1 cellular context compared by ENCODE assay signal in genomic region chr17:77959926-77960521, GRCh38.
TF ChIP-seq lines count a peak whose summit lies in the region.

No MANE protein-coding gene starts in this region.

TF ChIP-seq in WTC11, 78 proteins besides CTCF, POLR2A, EP300 and RAD21 (continued from another document):
- no peak for TF ChIP-seq ZNF532 (CRISPR knock-in tag; IDR thresholded peaks at IDR 0.05; ENCODE audit: borderline replicate concordance)
- TF ChIP-seq ZNF232 (CRISPR knock-in tag; IDR thresholded peaks at IDR 0.05), result no peak
- peak; percentile 31; the same call in 1 of the 2 replicates for TF ChIP-seq MYBL2 (CRISPR knock-in tag; IDR thresholded peaks at IDR 0.05)
- TF ChIP-seq E2F5 (CRISPR knock-in tag; IDR thresholded peaks at IDR 0.05), result no peak
- no peak for TF ChIP-seq E2F1 (CRISPR knock-in tag; IDR thresholded peaks at IDR 0.05)
- no peak for TF ChIP-seq MLX (CRISPR knock-in tag; IDR thresholded peaks at IDR 0.05)
- no peak for TF ChIP-seq ZNF671 (CRISPR knock-in tag; IDR thresholded peaks at IDR 0.05)
- TF ChIP-seq HMGA2 (CRISPR knock-in tag; IDR thresholded peaks at IDR 0.05), result no peak
- TF ChIP-seq CREM (CRISPR knock-in tag; IDR thresholded peaks at IDR 0.05), result no peak
- no peak for TF ChIP-seq FOXJ3 (CRISPR knock-in tag; IDR thresholded peaks at IDR 0.05; ENCODE audit: borderline replicate concordance)
- no peak for TF ChIP-seq ZBTB43 (CRISPR knock-in tag; IDR thresholded peaks at IDR 0.05)
- no peak for TF ChIP-seq STAT6 (CRISPR knock-in tag; conservative IDR thresholded peaks at IDR 0.05; ENCODE audit: low read depth)
